Comparison of ENCODE assay signal across 15 cellular contexts in genomic region chr11:73310076-73310475, GRCh38. TPM values are rescaled to one million over a fixed set of nuclear protein-coding genes. Genes with fewer than 3 reads are reported as not detected.
A peak's percentile ranks its signal among the peaks of the same experiment; 100 is the strongest.
DNase-seq lines count a peak whose midpoint lies in the region; ATAC-seq, FAIRE-seq and TF ChIP-seq lines count a peak whose summit lies in the region.
"Had no signal": no experiment of that assay in that cellular context is flagged by ENCODE, and none has a peak within 500 bp of the region (broad histone marks: within the 10 kb centered on the region; RNA-seq: fewer than 3 reads in every experiment).

No MANE protein-coding gene starts in this region.

- TF ChIP-seq CTCF in brain (conservative IDR thresholded peaks at IDR 0.05) (no peak), kidney (IDR thresholded peaks at IDR 0.05; ENCODE audit: borderline replicate concordance, extremely low read depth, insufficient read depth) (no peak)

- H3K4me3 ChIP-seq in BLaER1 treated with 17β-estradiol and CSF1 and Interleukin-3, amounts not matched to agents 10 nM and 100 nM = no peak overlapping the region
- peak overlapping the region; percentile 58 to 79 for H3K4me3 ChIP-seq in kidney (ENCODE audit: low read length in 2 of 2)
- peak overlapping the region; percentile 69 to 78 (median 77) for H3K4me3 ChIP-seq in skeletal muscle tissue (ENCODE audit: low read length in 3 of 3)

- H3K36me3 Mint-ChIP-seq in brain = peaks cover 10% of the 10 kb centered on the region

- no peaks in the 10 kb centered on the region for H3K36me3 ChIP-seq in BLaER1 treated with 17β-estradiol and CSF1 and Interleukin-3, amounts not matched to agents 10 nM and 100 nM
- H3K36me3 ChIP-seq in kidney (ENCODE audit: control insufficient read depth in 1 of 2, insufficient read depth in 2 of 2, low read length in 2 of 2) (peaks cover 0 to 20% of the 10 kb centered on the region in 2 donors), skeletal muscle tissue (ENCODE audit: control insufficient read depth in 3 of 3, insufficient read depth in 3 of 3, low read length in 3 of 3) (peaks cover 0 to 5% (median 3%) of the 10 kb centered on the region in 3 donors)

- no peaks in the 10 kb centered on the region for H3K9me3 ChIP-seq in BLaER1 treated with 17β-estradiol and CSF1 and Interleukin-3, amounts not matched to agents 10 nM and 100 nM (replicated peaks in 1 of 11)
- H3K9me3 ChIP-seq in kidney (ENCODE audit: control insufficient read depth in 1 of 2, low read length in 2 of 2) (no peaks in the 10 kb centered on the region), skeletal muscle tissue (ENCODE audit: control insufficient read depth in 3 of 3, low read length in 3 of 3) (no peaks in the 10 kb centered on the region)

- peaks cover 0 to 42% (median 10%) of the 10 kb centered on the region in 11 experiments; a peak in 9 of 22 replicates for H4K20me1 ChIP-seq in BLaER1 treated with 17β-estradiol and CSF1 and Interleukin-3, amounts not matched to agents 10 nM and 100 nM

- peaks cover 61% of the 10 kb centered on the region for H3K4me1 Mint-ChIP-seq in brain

- FAIRE-seq in kidney (lab: Jason Lieb, UNC) = no peak
- FAIRE-seq: colon, GM18507, H54 had no signal

- no peak for ATAC-seq in GM18517 (IDR thresholded peaks at IDR 0.05; ENCODE audit: unreplicated experiment)
- ATAC-seq: activated CD8-positive, alpha-beta T cell treated with anti-CD3 and anti-CD28 coated beads, Interleukin-2, amount 10 ng/mL, durations not matched to agents 7 days and 5 days had no signal

- H3K9ac ChIP-seq in BLaER1 treated with 17β-estradiol and CSF1 and Interleukin-3, amounts not matched to agents 10 nM and 100 nM = no peak overlapping the region
- H3K9ac ChIP-seq in kidney (ENCODE audit: low read length in 2 of 2) (peak overlapping the region in 1 of 2 donors; percentile 86), skeletal muscle tissue (ENCODE audit: low read depth in 1 of 3, low read length in 3 of 3) (peak overlapping the region; percentile 1 to 82 (median 81))

- in situ Hi-C loops in ACHN (cut with HindIII; ENCODE audit: low pct_ligation_motif_present, low pct_unique_long_range_greater_than_20kb, low sequenced_read_pairs) = no loop called here

- peak overlapping the region in 8 of 11 experiments; percentile 89 to 99 (median 98); a peak in 13 of 22 replicates for H3K4me2 ChIP-seq in BLaER1 treated with 17β-estradiol and CSF1 and Interleukin-3, amounts not matched to agents 10 nM and 100 nM

- H3K9me3 Mint-ChIP-seq in brain = peaks cover 0 to 10% (median 0%) of the 10 kb centered on the region in 5 experiments

- H3K27me3 Mint-ChIP-seq in brain = no peaks in the 10 kb centered on the region

- H3K4me3 Mint-ChIP-seq in brain = peak overlapping the region; percentile 48 to 74 (median 71)
- H3K4me3 Mint-ChIP-seq: activated CD8-positive, alpha-beta T cell treated with anti-CD3 and anti-CD28 coated beads, Interleukin-2, amount 10 ng/mL, durations not matched to agents 7 days and 5 days had no signal

- H3K4me1 ChIP-seq in BLaER1 treated with 17β-estradiol and CSF1 and Interleukin-3, amounts not matched to agents 10 nM and 100 nM = peaks cover 51 to 89% (median 72%) of the 10 kb centered on the region in 10 experiments
- H3K4me1 ChIP-seq in kidney (ENCODE audit: control insufficient read depth in 1 of 2, insufficient read depth in 1 of 2, low read depth in 1 of 2, low read length in 2 of 2) = peaks cover 38 to 51% of the 10 kb centered on the region in 2 donors
- peaks cover 39 to 51% (median 49%) of the 10 kb centered on the region in 3 donors for H3K4me1 ChIP-seq in skeletal muscle tissue (ENCODE audit: control insufficient read depth in 3 of 3, insufficient read depth in 3 of 3, low read length in 3 of 3)

- intact Hi-C loops in kidney (cut with DNase I) = no loop called here

- no peak overlapping the region for H3K27ac ChIP-seq in BLaER1 treated with 17β-estradiol and CSF1 and Interleukin-3, amounts not matched to agents 10 nM and 100 nM
- H3K27ac ChIP-seq in kidney (ENCODE audit: low read depth in 2 of 2, low read length in 2 of 2) = peak overlapping the region; percentile 97
- H3K27ac ChIP-seq in skeletal muscle tissue (ENCODE audit: low read depth, low read length) = peak overlapping the region; percentile 83

- H3K27ac Mint-ChIP-seq in brain = peak overlapping the region in 1 of 5 experiments; percentile 36
- H3K27ac Mint-ChIP-seq: activated CD8-positive, alpha-beta T cell treated with anti-CD3 and anti-CD28 coated beads, Interleukin-2, amount 10 ng/mL, durations not matched to agents 7 days and 5 days had no signal

- DNase-seq in kidney = peak; percentile 81
- no peak for DNase-seq in cerebellum (ENCODE audit: low spot score)
- no peak for DNase-seq in ACHN
- no peak for DNase-seq in activated T-cell treated with anti-CD3 and anti-CD28 coated beads, Interleukin-2, amount 50 U/mL, for 48 hours
- DNase-seq: activated CD8-positive, alpha-beta T cell treated with anti-CD3 and anti-CD28 coated beads, Interleukin-2, amount 10 ng/mL, durations not matched to agents 7 days and 5 days; kidney glomerular epithelial cell; NCI-H1436 treated with DMSO at 0.1 percent for 48 hours; stimulated activated CD4-positive, alpha-beta T cell treated with anti-CD3 and anti-CD28 coated beads, Interleukin-2, amount 100 ng/mL, for 48 hours had no signal

- peaks cover 23 to 34% (median 31%) of the 10 kb centered on the region in 11 experiments for H3K27me3 ChIP-seq in BLaER1 treated with 17β-estradiol and CSF1 and Interleukin-3, amounts not matched to agents 10 nM and 100 nM
- peaks cover 0 to 4% (median 4%) of the 10 kb centered on the region in 3 donors for H3K27me3 ChIP-seq in skeletal muscle tissue (ENCODE audit: control insufficient read depth in 3 of 3, insufficient read depth in 3 of 3, low read length in 3 of 3)

RNA-seq across cellular contexts. Expression of gene ARHGEF17, which starts 2.0 kb away (rescaled TPM):
- polyA plus RNA-seq in brain (ENCODE audit: insufficient read depth, low read depth, low replicate concordance) = 21.9 TPM
- 68.2 TPM for total RNA-seq in kidney
- polyA plus RNA-seq in kidney (ENCODE audit: insufficient read depth, low read depth, low replicate concordance) = 36.6 TPM
- total RNA-seq in skeletal muscle tissue = 19.3 TPM
- total RNA-seq in cerebellum = 33.0 TPM

RNA-seq across cellular contexts. Expression of gene P2RY6, which starts 37.9 kb away (rescaled TPM):
- polyA plus RNA-seq in brain (ENCODE audit: insufficient read depth, low read depth, low replicate concordance) (0.49 TPM), kidney (ENCODE audit: insufficient read depth, low read depth, low replicate concordance) (6.7 TPM)
- total RNA-seq in kidney (17.9 TPM), skeletal muscle tissue (2.1 TPM), cerebellum (0.27 TPM)
- total RNA-seq: activated CD8-positive, alpha-beta T cell treated with anti-CD3 and anti-CD28 coated beads, Interleukin-2, amount 10 ng/mL, durations not matched to agents 7 days and 5 days had no signal

Comparison
In these comparisons a context has a peak if more than half of its experiments do, and no peak if none do; other contexts are left out.
1. H3K27ac ChIP-seq: peak in kidney (2 of 2) and skeletal muscle tissue (single experiment); none in BLaER1 treated with 17β-estradiol and CSF1 and Interleukin-3, amounts not matched to agents 10 nM and 100 nM (0 of 11).
2. H3K4me3 ChIP-seq: peak in kidney (2 of 2) and skeletal muscle tissue (3 of 3); none in BLaER1 treated with 17β-estradiol and CSF1 and Interleukin-3, amounts not matched to agents 10 nM and 100 nM (0 of 10).
3. H3K9ac ChIP-seq: peak in skeletal muscle tissue (3 of 3); none in BLaER1 treated with 17β-estradiol and CSF1 and Interleukin-3, amounts not matched to agents 10 nM and 100 nM (0 of 11).